In genomic region chr13:81762449-81762848, GRCh38 we compare ENCODE assay signal across 31 cellular contexts.
"Had no signal": no experiment of that assay in that cellular context is flagged by ENCODE, and none has a peak within 500 bp of the region (broad histone marks: within the 10 kb centered on the region; RNA-seq: fewer than 3 reads in every experiment).

No MANE protein-coding gene starts in this region.

- ATAC-seq: activated CD4-positive, alpha-beta T cell treated with anti-CD3 and anti-CD28 coated beads for 36 hours; activated CD8-positive, alpha-beta T cell treated with anti-CD3 and anti-CD28 coated beads, Interleukin-2, amount 10 ng/mL, durations not matched to agents 7 days and 5 days; activated naive CD4-positive, alpha-beta T cell treated with anti-CD3 and anti-CD28 coated beads, Interleukin-2, amount 50 U/mL, for 72 hours; activated T-cell treated with anti-CD3 and anti-CD28 coated beads, Interleukin-2, amount 50 U/mL, for 72 hours; esophagus mucosa; heart right ventricle; T-helper 17 cell had no signal

- DNase-seq: activated CD4-positive, alpha-beta memory T cell treated with anti-CD3 and anti-CD28 coated beads for 36 hours; activated CD4-positive, alpha-beta T cell treated with anti-CD3 and anti-CD28 coated beads for 36 hours; activated CD4-positive, alpha-beta T cell treated with anti-CD3 and anti-CD28 coated beads, Interleukin-2, amount 10 ng/mL, durations not matched to agents 24 days and 14 days; activated CD4-positive, CD25-positive, alpha-beta regulatory T cell; activated CD4-positive, CD25-positive, alpha-beta regulatory T cell treated with anti-CD3 and anti-CD28 coated beads, Interleukin-2, amount 50 U/mL, for 72 hours; activated CD8-positive, alpha-beta memory T cell treated with anti-CD3 and anti-CD28 coated beads, Interleukin-2, amount 50 U/mL, for 48 hours; activated CD8-positive, alpha-beta T cell treated with anti-CD3 and anti-CD28 coated beads, Interleukin-2, amount 10 ng/mL, durations not matched to agents 7 days and 5 days; activated gamma-delta T cell; activated naive CD4-positive, alpha-beta T cell; activated naive CD4-positive, alpha-beta T cell treated with anti-CD3 and anti-CD28 coated beads, Interleukin-2, amount 10 ng/mL, durations not matched to agents 7 days and 5 days; activated naive CD8-positive, alpha-beta T cell treated with anti-CD3 and anti-CD28 coated beads, Interleukin-2, amount 10 ng/mL, durations not matched to agents 7 days and 5 days; activated T-cell treated with anti-CD3 and anti-CD28 coated beads for 4 hours; activated T-cell treated with anti-CD3 and anti-CD28 coated beads, Interleukin-2, amount 50 U/mL, for 24 hours; activated T-cell treated with anti-CD3 and anti-CD28 coated beads, Interleukin-2, amount 50 U/mL, for 72 hours; central memory CD4-positive, alpha-beta T cell; cerebellar nuclear complex; colonic mucosa; effector CD8-positive, alpha-beta T cell; foreskin fibroblast; heart right ventricle; T-helper 1 cell; T-helper 17 cell; T1000; WERI-Rb-1 had no signal

- H3K27ac ChIP-seq: ascending aorta, breast epithelium, cardiac muscle cell, colonic mucosa, heart right ventricle, WERI-Rb-1 had no signal

- H3K4me1 Mint-ChIP-seq: activated CD4-positive, alpha-beta T cell treated with anti-CD3 and anti-CD28 coated beads for 36 hours; activated CD4-positive, alpha-beta T cell treated with anti-CD3 and anti-CD28 coated beads, Interleukin-2, amount 10 ng/mL, durations not matched to agents 24 days and 14 days; activated naive CD4-positive, alpha-beta T cell treated with anti-CD3 and anti-CD28 coated beads, Interleukin-2, amount 10 ng/mL, durations not matched to agents 7 days and 5 days; activated naive CD8-positive, alpha-beta T cell treated with anti-CD3 and anti-CD28 coated beads, Interleukin-2, amount 10 ng/mL, durations not matched to agents 7 days and 5 days; brain; T-helper 17 cell had no signal

- H3K36me3 Mint-ChIP-seq: activated CD4-positive, alpha-beta memory T cell treated with anti-CD3 and anti-CD28 coated beads for 36 hours; activated naive CD4-positive, alpha-beta T cell treated with anti-CD3 and anti-CD28 coated beads, Interleukin-2, amount 10 ng/mL, durations not matched to agents 7 days and 5 days; activated naive CD4-positive, alpha-beta T cell treated with anti-CD3 and anti-CD28 coated beads, Interleukin-2, amount 50 U/mL, for 72 hours; activated naive CD8-positive, alpha-beta T cell treated with anti-CD3 and anti-CD28 coated beads, Interleukin-2, amount 10 ng/mL, durations not matched to agents 7 days and 5 days; brain had no signal

- H3K27ac Mint-ChIP-seq: activated CD4-positive, alpha-beta memory T cell treated with anti-CD3 and anti-CD28 coated beads for 36 hours; activated CD4-positive, alpha-beta T cell treated with anti-CD3 and anti-CD28 coated beads for 36 hours; activated CD4-positive, alpha-beta T cell treated with anti-CD3 and anti-CD28 coated beads, Interleukin-2, amount 10 ng/mL, durations not matched to agents 24 days and 14 days; activated CD8-positive, alpha-beta T cell treated with anti-CD3 and anti-CD28 coated beads, Interleukin-2, amount 10 ng/mL, durations not matched to agents 7 days and 5 days; activated naive CD4-positive, alpha-beta T cell treated with anti-CD3 and anti-CD28 coated beads, Interleukin-2, amount 10 ng/mL, durations not matched to agents 7 days and 5 days; activated naive CD4-positive, alpha-beta T cell treated with anti-CD3 and anti-CD28 coated beads, Interleukin-2, amount 50 U/mL, for 72 hours; activated naive CD8-positive, alpha-beta T cell treated with anti-CD3 and anti-CD28 coated beads, Interleukin-2, amount 10 ng/mL, durations not matched to agents 7 days and 5 days; activated T-cell treated with anti-CD3 and anti-CD28 coated beads, Interleukin-2, amount 50 U/mL, for 24 hours; activated T-cell treated with anti-CD3 and anti-CD28 coated beads, Interleukin-2, amount 50 U/mL, for 72 hours; brain; T-helper 17 cell; T-helper 2 cell treated with Interferon-gamma antibody and Interleukin-4, amounts not matched to agents 5 μg/mL and 100 μg/mL, for 36 hours had no signal

- H3K36me3 ChIP-seq: ascending aorta, breast epithelium, cardiac muscle cell, colonic mucosa, heart right ventricle, WERI-Rb-1 had no signal

- H3K4me3 ChIP-seq: ascending aorta, breast epithelium, cardiac muscle cell, colonic mucosa, heart right ventricle had no signal

- H3K4me1 ChIP-seq: ascending aorta, breast epithelium, colonic mucosa, heart right ventricle had no signal

- H3K27me3 ChIP-seq: ascending aorta, breast epithelium, cardiac muscle cell, colonic mucosa, heart right ventricle had no signal

- H3K27me3 Mint-ChIP-seq: activated CD4-positive, alpha-beta memory T cell treated with anti-CD3 and anti-CD28 coated beads for 36 hours; activated CD4-positive, alpha-beta T cell treated with anti-CD3 and anti-CD28 coated beads for 36 hours; activated CD4-positive, alpha-beta T cell treated with anti-CD3 and anti-CD28 coated beads, Interleukin-2, amount 10 ng/mL, durations not matched to agents 24 days and 14 days; activated naive CD4-positive, alpha-beta T cell treated with anti-CD3 and anti-CD28 coated beads, Interleukin-2, amount 10 ng/mL, durations not matched to agents 7 days and 5 days; activated naive CD8-positive, alpha-beta T cell treated with anti-CD3 and anti-CD28 coated beads, Interleukin-2, amount 10 ng/mL, durations not matched to agents 7 days and 5 days; activated T-cell treated with anti-CD3 and anti-CD28 coated beads, Interleukin-2, amount 50 U/mL, for 24 hours; brain; T-helper 17 cell had no signal

- H3K4me3 Mint-ChIP-seq: activated CD4-positive, alpha-beta memory T cell treated with anti-CD3 and anti-CD28 coated beads for 36 hours; activated CD4-positive, alpha-beta T cell treated with anti-CD3 and anti-CD28 coated beads for 36 hours; activated CD4-positive, alpha-beta T cell treated with anti-CD3 and anti-CD28 coated beads, Interleukin-2, amount 10 ng/mL, durations not matched to agents 24 days and 14 days; activated CD8-positive, alpha-beta T cell treated with anti-CD3 and anti-CD28 coated beads, Interleukin-2, amount 10 ng/mL, durations not matched to agents 7 days and 5 days; activated naive CD4-positive, alpha-beta T cell treated with anti-CD3 and anti-CD28 coated beads, Interleukin-2, amount 10 ng/mL, durations not matched to agents 7 days and 5 days; activated naive CD8-positive, alpha-beta T cell treated with anti-CD3 and anti-CD28 coated beads, Interleukin-2, amount 10 ng/mL, durations not matched to agents 7 days and 5 days; activated T-cell treated with anti-CD3 and anti-CD28 coated beads, Interleukin-2, amount 50 U/mL, for 24 hours; activated T-cell treated with anti-CD3 and anti-CD28 coated beads, Interleukin-2, amount 50 U/mL, for 72 hours; brain; T-helper 17 cell; T-helper 2 cell treated with Interferon-gamma antibody and Interleukin-4, amounts not matched to agents 5 μg/mL and 100 μg/mL, for 36 hours had no signal

- H3K9me3 ChIP-seq: ascending aorta, breast epithelium, colonic mucosa had no signal
